Comparison of ENCODE assay signal across 13 cellular contexts in genomic region chr3:158718490-158719170, GRCh38. TPM values are rescaled to one million over a fixed set of nuclear protein-coding genes. Genes with fewer than 3 reads are reported as not detected.
A peak's percentile ranks its signal among the peaks of the same experiment; 100 is the strongest.
DNase-seq lines count a peak whose midpoint lies in the region; ATAC-seq, FAIRE-seq and TF ChIP-seq lines count a peak whose summit lies in the region.
"Had no signal": no experiment of that assay in that cellular context is flagged by ENCODE, and none has a peak within 500 bp of the region (broad histone marks: within the 10 kb centered on the region; RNA-seq: fewer than 3 reads in every experiment).

No MANE protein-coding gene starts in this region.

- no peaks in the 10 kb centered on the region for H3K36me3 Mint-ChIP-seq in natural killer cell treated with Interleukin-12 subunit alpha and Interleukin-12 subunit beta and Interleukin-15 and Interleukin-18, amount 100 ng/mL, for 72 hours

- H3K27ac Mint-ChIP-seq in natural killer cell treated with Interleukin-12 subunit alpha and Interleukin-12 subunit beta and Interleukin-15 and Interleukin-18, amount 100 ng/mL, for 72 hours: no peak overlapping the region
- H3K27ac Mint-ChIP-seq: stimulated activated naive CD8-positive, alpha-beta T cell treated with anti-CD3 and anti-CD28 coated beads, Interleukin-15, amount 100 ng/mL, for 72 hours; T-helper 2 cell treated with Interferon-gamma antibody and Interleukin-4, amounts not matched to agents 5 μg/mL and 100 μg/mL, for 36 hours had no signal

- peak; percentile 11 for ATAC-seq in left colon
- ATAC-seq in natural killer cell treated with Interleukin-12 subunit alpha and Interleukin-12 subunit beta and Interleukin-15 and Interleukin-18, amount 100 ng/mL, for 72 hours: no peak
- ATAC-seq: naive thymus-derived CD8-positive, alpha-beta T cell; stimulated activated naive CD8-positive, alpha-beta T cell treated with anti-CD3 and anti-CD28 coated beads, Interleukin-15, amount 100 ng/mL, for 72 hours had no signal

- H3K4me1 Mint-ChIP-seq in natural killer cell treated with Interleukin-12 subunit alpha and Interleukin-12 subunit beta and Interleukin-15 and Interleukin-18, amount 100 ng/mL, for 72 hours (ENCODE audit: low read depth in 2 of 2): peaks cover 21 to 33% of the 10 kb centered on the region in 2 donors

- no peaks in the 10 kb centered on the region for H3K9me3 Mint-ChIP-seq in natural killer cell treated with Interleukin-12 subunit alpha and Interleukin-12 subunit beta and Interleukin-15 and Interleukin-18, amount 100 ng/mL, for 72 hours
- H3K9me3 Mint-ChIP-seq: CD4-positive, alpha-beta T cell; naive thymus-derived CD8-positive, alpha-beta T cell; stimulated activated naive CD8-positive, alpha-beta T cell treated with anti-CD3 and anti-CD28 coated beads, Interleukin-15, amount 100 ng/mL, for 72 hours; T-helper 2 cell treated with Interferon-gamma antibody and Interleukin-4, amounts not matched to agents 5 μg/mL and 100 μg/mL, for 36 hours had no signal

- no peak for TF ChIP-seq CTCF in AG09319 (IDR thresholded peaks at IDR 0.05; ENCODE audit: low read depth, low read length)

- FAIRE-seq in HTR-8/SVneo (lab: Jason Lieb, UNC): no peak

- intact Hi-C loops in left colon (cut with DNase I, micrococcal nuclease): no loop called here

- DNase-seq in AG09319 (ENCODE audit: extremely low read depth, low read depth): peak; percentile 85
- peak; percentile 71 for DNase-seq in HTR-8/SVneo (ENCODE audit: insufficient read length, low spot score)
- DNase-seq in cerebellar cortex (ENCODE audit: low spot score): peak; percentile 46
- DNase-seq in left colon: peak in 1 of 2 donors; percentile 53
- no peak for DNase-seq in activated CD4-positive, alpha-beta T cell treated with anti-CD3 and anti-CD28 coated beads, Interleukin-2, amount 50 U/mL, for 4 hours
- DNase-seq in natural killer cell treated with Interleukin-12 subunit alpha and Interleukin-12 subunit beta and Interleukin-15 and Interleukin-18, amount 100 ng/mL, for 72 hours (ENCODE audit: low spot score): no peak
- DNase-seq in NCI-H510A treated with DMSO at 0.1 percent for 48 hours (lab: John Stamatoyannopoulos, UW): no peak
- no peak for DNase-seq in NCI-H187 treated with DMSO at 0.1 percent for 48 hours (lab: John Stamatoyannopoulos, UW)
- DNase-seq: CD4-positive, alpha-beta T cell; naive thymus-derived CD8-positive, alpha-beta T cell; NCI-H748 treated with DMSO at 0.1 percent for 48 hours; stimulated activated naive CD8-positive, alpha-beta T cell treated with anti-CD3 and anti-CD28 coated beads, Interleukin-15, amount 100 ng/mL, for 72 hours had no signal

- no peaks in the 10 kb centered on the region for H3K27me3 Mint-ChIP-seq in natural killer cell treated with Interleukin-12 subunit alpha and Interleukin-12 subunit beta and Interleukin-15 and Interleukin-18, amount 100 ng/mL, for 72 hours
- H3K27me3 Mint-ChIP-seq: CD4-positive, alpha-beta T cell; naive thymus-derived CD8-positive, alpha-beta T cell; stimulated activated naive CD8-positive, alpha-beta T cell treated with anti-CD3 and anti-CD28 coated beads, Interleukin-15, amount 100 ng/mL, for 72 hours had no signal

- H3K4me3 Mint-ChIP-seq in natural killer cell treated with Interleukin-12 subunit alpha and Interleukin-12 subunit beta and Interleukin-15 and Interleukin-18, amount 100 ng/mL, for 72 hours: no peak overlapping the region
- H3K4me3 Mint-ChIP-seq: CD4-positive, alpha-beta T cell; naive thymus-derived CD8-positive, alpha-beta T cell; stimulated activated naive CD8-positive, alpha-beta T cell treated with anti-CD3 and anti-CD28 coated beads, Interleukin-15, amount 100 ng/mL, for 72 hours; T-helper 2 cell treated with Interferon-gamma antibody and Interleukin-4, amounts not matched to agents 5 μg/mL and 100 μg/mL, for 36 hours had no signal

RNA-seq across cellular contexts. Expression of gene RARRES1, which starts 13.6 kb away (rescaled TPM):
- total RNA-seq in left colon: 10 to 100 TPM; 63.5 to 81.0 TPM
- total RNA-seq in natural killer cell treated with Interleukin-12 subunit alpha and Interleukin-12 subunit beta and Interleukin-15 and Interleukin-18, amount 100 ng/mL, for 72 hours: not detected
- total RNA-seq: CD4-positive, alpha-beta T cell; naive thymus-derived CD8-positive, alpha-beta T cell had no signal

RNA-seq across cellular contexts. Expression of gene LXN, which starts 46.2 kb away (rescaled TPM):
- 10 to 100 TPM; 49.4 to 63.8 TPM for total RNA-seq in left colon
- total RNA-seq in natural killer cell treated with Interleukin-12 subunit alpha and Interleukin-12 subunit beta and Interleukin-15 and Interleukin-18, amount 100 ng/mL, for 72 hours: 10 to 100 TPM in 1 of 2 donors, 1 to 10 TPM in 1; 3.8 to 16.1 TPM

Comparison
In these comparisons a context has a peak if more than half of its experiments do, and no peak if none do; other contexts are left out.
1. DNase-seq: peak in AG09319 (single experiment), HTR-8/SVneo (single experiment) and cerebellar cortex (single experiment); none in activated CD4-positive, alpha-beta T cell treated with anti-CD3 and anti-CD28 coated beads, Interleukin-2, amount 50 U/mL, for 4 hours (0 of 2), natural killer cell treated with Interleukin-12 subunit alpha and Interleukin-12 subunit beta and Interleukin-15 and Interleukin-18, amount 100 ng/mL, for 72 hours (single experiment), NCI-H510A treated with DMSO at 0.1 percent for 48 hours (single experiment) and NCI-H187 treated with DMSO at 0.1 percent for 48 hours (single experiment).
2. RNA of gene RARRES1, which starts 13.6 kb away (total RNA-seq): 63.5 to 81.0 TPM in left colon; not detected in natural killer cell treated with Interleukin-12 subunit alpha and Interleukin-12 subunit beta and Interleukin-15 and Interleukin-18, amount 100 ng/mL, for 72 hours; every median in the first group is over 10 times any median in the second.